ENCODE assay signal across 17 cellular contexts in the genomic region with DNA sequence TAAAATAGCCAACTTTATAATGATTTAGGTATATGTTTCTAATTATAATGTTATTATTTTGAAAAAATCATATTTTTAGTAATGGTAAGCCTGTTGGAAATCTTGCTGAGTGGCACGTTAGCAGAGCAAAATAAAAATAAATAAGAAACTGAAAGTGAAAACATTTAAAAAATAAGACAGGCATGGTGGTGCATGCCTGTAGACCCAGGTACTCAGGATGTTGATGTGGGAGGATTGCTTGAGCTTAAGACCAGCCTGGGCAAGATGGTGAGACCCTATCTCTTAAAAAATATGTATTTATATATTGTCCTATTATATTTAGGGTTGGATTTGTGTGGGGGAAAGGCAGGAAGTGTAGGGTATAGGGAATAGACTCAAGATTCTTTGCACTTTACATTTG. TPM values are rescaled to one million over a fixed set of nuclear protein-coding genes. Genes with fewer than 3 reads are reported as not detected.
DNase-seq lines count a peak whose midpoint lies in the region; ATAC-seq, FAIRE-seq and TF ChIP-seq lines count a peak whose summit lies in the region.
"Had no signal": no experiment of that assay in that cellular context is flagged by ENCODE, and none has a peak within 500 bp of the region (broad histone marks: within the 10 kb centered on the region; RNA-seq: fewer than 3 reads in every experiment).

No MANE protein-coding gene starts in this region.

- POLR2A ChIA-PET in HEK293T (lab: Yijun Ruan, JAX), result no interaction called here

- H3K4me1 Mint-ChIP-seq in stimulated activated naive CD8-positive, alpha-beta T cell treated with anti-CD3 and anti-CD28 coated beads, Interleukin-15, Interleukin-2, amounts not matched to agents 100 ng/mL and 50 ng/mL, for 24 hours (ENCODE audit: low read depth), result peaks cover 83% of the 10 kb centered on the region
- peaks cover 80% of the 10 kb centered on the region for H3K4me1 Mint-ChIP-seq in activated T-helper 1 cell treated with anti-CD3 and anti-CD28 coated beads, Interleukin-12 subunit alpha, Interleukin-12 subunit beta, Interleukin-2, Interleukin-4 antibody, amounts not matched to agents 30 ng/mL and 10 ng/mL and 1 ng/mL, durations not matched to agents 14 hours and 24 hours and 36 hours (ENCODE audit: low read depth)

- no peaks in the 10 kb centered on the region for H3K27me3 Mint-ChIP-seq in stimulated activated naive CD8-positive, alpha-beta T cell treated with anti-CD3 and anti-CD28 coated beads, Interleukin-15, Interleukin-2, amounts not matched to agents 100 ng/mL and 50 ng/mL, for 24 hours
- H3K27me3 Mint-ChIP-seq in activated T-helper 1 cell treated with anti-CD3 and anti-CD28 coated beads, Interleukin-12 subunit alpha, Interleukin-12 subunit beta, Interleukin-2, Interleukin-4 antibody, amounts not matched to agents 30 ng/mL and 10 ng/mL and 1 ng/mL, durations not matched to agents 14 hours and 24 hours and 36 hours (ENCODE audit: insufficient read depth), result no peaks in the 10 kb centered on the region

- CTCF ChIA-PET in HEK293T (lab: Yijun Ruan, JAX), result no interaction called here

- intact Hi-C loops in activated T-helper 1 cell treated with anti-CD3 and anti-CD28 coated beads, Interleukin-12 subunit alpha, Interleukin-12 subunit beta, Interleukin-2, Interleukin-4 antibody, amounts not matched to agents 30 ng/mL and 10 ng/mL and 1 ng/mL, durations not matched to agents 14 hours and 24 hours and 36 hours (cut with micrococcal nuclease), result no loop called here

- no peaks in the 10 kb centered on the region for H3K9me3 Mint-ChIP-seq in stimulated activated naive CD8-positive, alpha-beta T cell treated with anti-CD3 and anti-CD28 coated beads, Interleukin-15, Interleukin-2, amounts not matched to agents 100 ng/mL and 50 ng/mL, for 24 hours
- no peaks in the 10 kb centered on the region for H3K9me3 Mint-ChIP-seq in activated T-helper 1 cell treated with anti-CD3 and anti-CD28 coated beads, Interleukin-12 subunit alpha, Interleukin-12 subunit beta, Interleukin-2, Interleukin-4 antibody, amounts not matched to agents 30 ng/mL and 10 ng/mL and 1 ng/mL, durations not matched to agents 14 hours and 24 hours and 36 hours

- peaks cover 78% of the 10 kb centered on the region for H3K36me3 Mint-ChIP-seq in stimulated activated naive CD8-positive, alpha-beta T cell treated with anti-CD3 and anti-CD28 coated beads, Interleukin-15, Interleukin-2, amounts not matched to agents 100 ng/mL and 50 ng/mL, for 24 hours (ENCODE audit: low read depth)
- H3K36me3 Mint-ChIP-seq in activated T-helper 1 cell treated with anti-CD3 and anti-CD28 coated beads, Interleukin-12 subunit alpha, Interleukin-12 subunit beta, Interleukin-2, Interleukin-4 antibody, amounts not matched to agents 30 ng/mL and 10 ng/mL and 1 ng/mL, durations not matched to agents 14 hours and 24 hours and 36 hours (ENCODE audit: low read depth), result peaks cover 48% of the 10 kb centered on the region

- H3K27ac Mint-ChIP-seq in stimulated activated naive CD8-positive, alpha-beta T cell treated with anti-CD3 and anti-CD28 coated beads, Interleukin-15, Interleukin-2, amounts not matched to agents 100 ng/mL and 50 ng/mL, for 24 hours, result peak overlapping the region; percentile 59
- peak overlapping the region; percentile 80 for H3K27ac Mint-ChIP-seq in activated T-helper 1 cell treated with anti-CD3 and anti-CD28 coated beads, Interleukin-12 subunit alpha, Interleukin-12 subunit beta, Interleukin-2, Interleukin-4 antibody, amounts not matched to agents 30 ng/mL and 10 ng/mL and 1 ng/mL, durations not matched to agents 14 hours and 24 hours and 36 hours

- no peak for ATAC-seq in stimulated activated naive CD8-positive, alpha-beta T cell treated with anti-CD3 and anti-CD28 coated beads, Interleukin-15, Interleukin-2, amounts not matched to agents 100 U/mL and 50 U/mL, for 24 hours
- no peak for ATAC-seq in HG03139 (IDR thresholded peaks at IDR 0.05; ENCODE audit: unreplicated experiment)
- ATAC-seq: HCT116 had no signal

- peak; percentile 33 for FAIRE-seq in islet of Langerhans (lab: Jason Lieb, UNC)

- H3K4me3 Mint-ChIP-seq in stimulated activated naive CD8-positive, alpha-beta T cell treated with anti-CD3 and anti-CD28 coated beads, Interleukin-15, Interleukin-2, amounts not matched to agents 100 ng/mL and 50 ng/mL, for 24 hours, result peak overlapping the region; percentile 39
- H3K4me3 Mint-ChIP-seq in activated T-helper 1 cell treated with anti-CD3 and anti-CD28 coated beads, Interleukin-12 subunit alpha, Interleukin-12 subunit beta, Interleukin-2, Interleukin-4 antibody, amounts not matched to agents 30 ng/mL and 10 ng/mL and 1 ng/mL, durations not matched to agents 14 hours and 24 hours and 36 hours, result peak overlapping the region; percentile 45

- DNase-seq in stimulated activated naive CD8-positive, alpha-beta T cell treated with anti-CD3 and anti-CD28 coated beads, Interleukin-15, Interleukin-2, amounts not matched to agents 100 U/mL and 50 U/mL, for 24 hours, result no peak
- DNase-seq in activated T-helper 1 cell treated with anti-CD3 and anti-CD28 coated beads, Interleukin-12 subunit alpha, Interleukin-12 subunit beta, Interleukin-2, Interleukin-4 antibody, amounts not matched to agents 30 ng/mL and 10 ng/mL and 1 ng/mL, durations not matched to agents 14 hours and 24 hours and 36 hours (ENCODE audit: low spot score), result no peak
- DNase-seq in epidermal melanocyte (ENCODE audit: insufficient read length, low spot score) (no peak), MV-4-11 (lab: John Stamatoyannopoulos, UW) (no peak), HEK293T (ENCODE audit: extremely low spot score) (no peak)
- DNase-seq: activated CD4-positive, CD25-positive, alpha-beta regulatory T cell; activated effector memory CD4-positive, alpha-beta T cell treated with Interleukin-2 at 50 U/mL for 16 hours; AML-193; DMS153; kidney; NCI-H510A treated with DMSO at 0.1 percent for 48 hours; RPMI8226; testis had no signal

TF ChIP-seq in HEK293T, 16 proteins besides CTCF, POLR2A, EP300 and RAD21:
- no peak for TF ChIP-seq L3MBTL2 (conservative IDR thresholded peaks at IDR 0.05)
- TF ChIP-seq, protein P1, sequence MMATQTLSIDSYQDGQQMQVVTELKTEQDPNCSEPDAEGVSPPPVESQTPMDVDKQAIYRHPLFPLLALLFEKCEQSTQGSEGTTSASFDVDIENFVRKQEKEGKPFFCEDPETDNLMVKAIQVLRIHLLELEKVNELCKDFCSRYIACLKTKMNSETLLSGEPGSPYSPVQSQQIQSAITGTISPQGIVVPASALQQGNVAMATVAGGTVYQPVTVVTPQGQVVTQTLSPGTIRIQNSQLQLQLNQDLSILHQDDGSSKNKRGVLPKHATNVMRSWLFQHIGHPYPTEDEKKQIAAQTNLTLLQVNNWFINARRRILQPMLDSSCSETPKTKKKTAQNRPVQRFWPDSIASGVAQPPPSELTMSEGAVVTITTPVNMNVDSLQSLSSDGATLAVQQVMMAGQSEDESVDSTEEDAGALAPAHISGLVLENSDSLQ (IDR thresholded peaks at IDR 0.05), result no peak
- no peak for TF ChIP-seq BHLHE40 (IDR thresholded peaks at IDR 0.05; ENCODE audit: borderline replicate concordance)

RNA-seq across cellular contexts. Expression of a gene that starts 15.8 kb away (rescaled TPM):
- total RNA-seq in activated T-helper 1 cell treated with anti-CD3 and anti-CD28 coated beads, Interleukin-12 subunit alpha, Interleukin-12 subunit beta, Interleukin-2, Interleukin-4 antibody, amounts not matched to agents 30 ng/mL and 10 ng/mL and 1 ng/mL, durations not matched to agents 14 hours and 24 hours and 36 hours, result 61.3 and 62.2 TPM in 2 replicates

RNA-seq across cellular contexts. Expression of a gene that starts 18.3 kb away (rescaled TPM):
- 381 and 391 TPM in 2 replicates for total RNA-seq in activated T-helper 1 cell treated with anti-CD3 and anti-CD28 coated beads, Interleukin-12 subunit alpha, Interleukin-12 subunit beta, Interleukin-2, Interleukin-4 antibody, amounts not matched to agents 30 ng/mL and 10 ng/mL and 1 ng/mL, durations not matched to agents 14 hours and 24 hours and 36 hours
